12 cellular contexts compared by ENCODE assay signal in the genomic region with DNA sequence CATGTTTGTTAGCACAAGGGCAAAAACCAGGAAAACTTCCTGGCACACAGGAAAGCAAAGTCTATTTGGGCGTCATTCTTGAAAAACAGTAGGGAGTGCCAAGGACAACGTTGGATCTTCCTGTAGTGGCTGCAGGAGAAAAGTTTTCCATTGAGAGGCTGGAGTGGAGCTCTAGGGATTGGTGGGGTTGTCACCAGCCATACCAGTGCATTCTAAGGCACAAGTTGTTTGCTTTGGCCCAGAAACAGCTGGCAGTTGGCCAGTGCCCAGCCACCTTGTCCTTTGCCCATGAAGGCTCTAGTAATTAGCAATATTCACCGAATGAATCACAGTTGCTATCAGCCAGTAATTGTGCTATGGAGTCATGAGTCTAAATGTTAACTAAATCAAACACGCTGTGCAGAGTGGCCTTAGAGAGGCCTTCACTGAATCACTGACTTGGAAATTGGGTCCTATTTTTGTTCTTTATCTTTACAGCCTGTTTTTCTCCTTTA. TPM values are rescaled to one million over a fixed set of nuclear protein-coding genes. Genes with fewer than 3 reads are reported as not detected.
DNase-seq lines count a peak whose midpoint lies in the region; ATAC-seq, FAIRE-seq and TF ChIP-seq lines count a peak whose summit lies in the region.
"Had no signal": no experiment of that assay in that cellular context is flagged by ENCODE, and none has a peak within 500 bp of the region (broad histone marks: within the 10 kb centered on the region; RNA-seq: fewer than 3 reads in every experiment).

No MANE protein-coding gene starts in this region.

- H3K27me3 ChIP-seq in astrocyte (ENCODE audit: insufficient read depth, low read length) (peaks cover 4% of the 10 kb centered on the region), left lung (no peaks in the 10 kb centered on the region)

- no peak overlapping the region for H3K9ac ChIP-seq in astrocyte (ENCODE audit: low read length)

- H3K9me3 Mint-ChIP-seq in astrocyte (ENCODE audit: unreplicated experiment), result peaks cover 6% of the 10 kb centered on the region
- peaks cover 0 to 4% (median 0%) of the 10 kb centered on the region in 3 donors for H3K9me3 Mint-ChIP-seq in T-cell
- H3K9me3 Mint-ChIP-seq: activated naive CD4-positive, alpha-beta T cell treated with anti-CD3 and anti-CD28 coated beads, Interleukin-2, amount 50 U/mL, for 24 hours; CD14-positive monocyte had no signal

- H3K27me3 Mint-ChIP-seq in astrocyte (ENCODE audit: low read depth, unreplicated experiment) (peaks cover 8% of the 10 kb centered on the region), T-cell (peaks cover 0 to 7% of the 10 kb centered on the region in 2 donors)
- H3K27me3 Mint-ChIP-seq: activated naive CD4-positive, alpha-beta T cell treated with anti-CD3 and anti-CD28 coated beads, Interleukin-2, amount 50 U/mL, for 24 hours had no signal

- H3K4me1 ChIP-seq in astrocyte (ENCODE audit: insufficient read depth, low read length) (no peaks in the 10 kb centered on the region), left lung (no peaks in the 10 kb centered on the region)

- H2AFZ ChIP-seq in astrocyte (ENCODE audit: low read depth, low read length), result no peak overlapping the region

- DNase-seq in COLO668 (lab: John Stamatoyannopoulos, UW; ENCODE audit: unreplicated experiment), result peak; percentile 79
- DNase-seq in NCI-H1105 (lab: John Stamatoyannopoulos, UW), result peak; percentile 72
- peak; percentile 28 for DNase-seq in astrocyte (ENCODE audit: low read depth)
- peak; percentile 81 to 88 for DNase-seq in left lung
- no peak for DNase-seq in activated naive CD4-positive, alpha-beta T cell treated with anti-CD3 and anti-CD28 coated beads, Interleukin-2, amount 50 U/mL, for 16 hours
- no peak for DNase-seq in T-cell
- DNase-seq: MM.1S, T-helper 1 cell had no signal

- no peak overlapping the region for H3K4me3 ChIP-seq in astrocyte (ENCODE audit: insufficient read depth, low read depth, low read length)
- H3K4me3 ChIP-seq in left lung, result no peak overlapping the region

- H3K4me3 Mint-ChIP-seq in astrocyte (ENCODE audit: unreplicated experiment), result no peak overlapping the region
- no peak overlapping the region for H3K4me3 Mint-ChIP-seq in T-cell
- H3K4me3 Mint-ChIP-seq: activated naive CD4-positive, alpha-beta T cell treated with anti-CD3 and anti-CD28 coated beads, Interleukin-2, amount 50 U/mL, for 24 hours; CD14-positive monocyte had no signal

- ATAC-seq in left lung (peak; percentile 94), T-cell (replicated peaks in 1 of 4) (no peak), GM21737 (IDR thresholded peaks at IDR 0.05; ENCODE audit: unreplicated experiment) (no peak), HG03039 (IDR thresholded peaks at IDR 0.05; ENCODE audit: unreplicated experiment) (no peak)

- H3K4me2 ChIP-seq in astrocyte (ENCODE audit: low read length), result no peak overlapping the region

- no peak for TF ChIP-seq CTCF in astrocyte (IDR thresholded peaks at IDR 0.05; ENCODE audit: insufficient read depth, low read depth, low read length)
- TF ChIP-seq CTCF in left lung (IDR thresholded peaks at IDR 0.05), result no peak

- H3K36me3 Mint-ChIP-seq in astrocyte (ENCODE audit: low read depth, unreplicated experiment), result no peaks in the 10 kb centered on the region
- H3K36me3 Mint-ChIP-seq in T-cell, result no peaks in the 10 kb centered on the region
- H3K36me3 Mint-ChIP-seq: activated naive CD4-positive, alpha-beta T cell treated with anti-CD3 and anti-CD28 coated beads, Interleukin-2, amount 50 U/mL, for 24 hours; CD14-positive monocyte had no signal

- no peaks in the 10 kb centered on the region for H3K79me2 ChIP-seq in astrocyte (ENCODE audit: insufficient read depth, low read length)

- intact Hi-C loops in left lung (cut with DNase I), result no loop called here

- H3K4me1 Mint-ChIP-seq in astrocyte (ENCODE audit: low read depth, unreplicated experiment) (peaks cover 35% of the 10 kb centered on the region), T-cell (peaks cover 27 to 42% (median 27%) of the 10 kb centered on the region in 3 donors)

- no peaks in the 10 kb centered on the region for H4K20me1 ChIP-seq in astrocyte (ENCODE audit: insufficient read depth, low read length)

- CTCF ChIA-PET in T-cell (lab: Charles Lee), result no interaction called here

- POLR2A ChIA-PET in T-cell (lab: Charles Lee), result no interaction called here

- no peak overlapping the region for H3K27ac ChIP-seq in astrocyte (ENCODE audit: low read depth, low read length)
- no peak overlapping the region for H3K27ac ChIP-seq in left lung

- no peak overlapping the region for H3K27ac Mint-ChIP-seq in astrocyte (ENCODE audit: unreplicated experiment)
- H3K27ac Mint-ChIP-seq in T-cell, result no peak overlapping the region
- H3K27ac Mint-ChIP-seq: activated naive CD4-positive, alpha-beta T cell treated with anti-CD3 and anti-CD28 coated beads, Interleukin-2, amount 50 U/mL, for 24 hours; CD14-positive monocyte had no signal

- H3K9me3 ChIP-seq in astrocyte (ENCODE audit: insufficient read depth, low read depth, low read length) (no peaks in the 10 kb centered on the region), left lung (no peaks in the 10 kb centered on the region)

- H3K36me3 ChIP-seq in astrocyte (ENCODE audit: insufficient read depth, low read length) (no peaks in the 10 kb centered on the region), left lung (no peaks in the 10 kb centered on the region)

- no peak for FAIRE-seq in astrocyte (lab: Jason Lieb, UNC)

RNA-seq across cellular contexts. Expression of a gene that starts 26.4 kb away (rescaled TPM):
- total RNA-seq in astrocyte (4.2 and 10.3 TPM in 2 replicates), left lung (10 to 100 TPM; 11.5 to 20.5 TPM), T-cell (under 1 TPM in 1 of 5 donors, not detected in 4; 0.07 TPM)

Comparison
In these comparisons a context has a peak if more than half of its experiments do, and no peak if none do; other contexts are left out.
1. DNase-seq: peak in COLO668 (single experiment), NCI-H1105 (single experiment), astrocyte (single experiment) and left lung (2 of 2); none in activated naive CD4-positive, alpha-beta T cell treated with anti-CD3 and anti-CD28 coated beads, Interleukin-2, amount 50 U/mL, for 16 hours (single experiment) and T-cell (0 of 34).